In the genomic region with DNA sequence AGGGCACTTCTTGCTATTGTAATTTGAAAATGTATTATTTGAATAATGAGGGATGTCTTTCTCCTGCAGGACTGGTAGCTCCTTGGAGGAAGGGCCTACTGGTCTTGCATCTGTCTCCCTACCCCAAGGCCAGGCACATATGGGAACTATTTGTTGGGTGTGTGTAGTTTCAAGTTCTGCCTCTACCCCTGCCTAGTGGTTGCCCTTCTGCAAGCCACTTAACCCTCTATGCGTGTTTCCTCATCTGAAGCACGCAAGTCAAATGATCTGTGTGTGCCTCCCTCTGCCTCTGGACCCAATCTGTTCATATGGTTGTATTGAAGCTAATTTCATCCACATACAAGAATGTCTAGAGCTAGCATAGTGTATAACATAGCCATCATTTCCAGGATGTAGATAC, we compare ENCODE assay signal across 1 cellular context.
TF ChIP-seq lines count a peak whose summit lies in the region.

No MANE protein-coding gene starts in this region.

TF ChIP-seq in HepG2, 621 proteins besides CTCF, POLR2A, EP300 and RAD21 (continued from another document):
- TF ChIP-seq CSRNP1 (CRISPR knock-in tag; IDR thresholded peaks at IDR 0.05) (no peak), ZNF567 (CRISPR knock-in tag; IDR thresholded peaks at IDR 0.05; ENCODE audit: borderline replicate concordance) (no peak), ZNF609 (CRISPR knock-in tag; IDR thresholded peaks at IDR 0.05; ENCODE audit: borderline replicate concordance) (no peak), HMGXB4 (CRISPR knock-in tag; IDR thresholded peaks at IDR 0.05; ENCODE audit: borderline replicate concordance in 1 of 2, low read depth in 1 of 2) (no peak), ZNF501 (CRISPR knock-in tag; IDR thresholded peaks at IDR 0.05) (no peak), SIN3A (IDR thresholded peaks at IDR 0.05; ENCODE audit: borderline replicate concordance, low read depth, low read length) (no peak), ATRX (CRISPR knock-in tag; IDR thresholded peaks at IDR 0.05; ENCODE audit: borderline replicate concordance) (no peak), ZNF430 (CRISPR knock-in tag; IDR thresholded peaks at IDR 0.05) (no peak), MXI1 (IDR thresholded peaks at IDR 0.05; ENCODE audit: borderline replicate concordance, low read depth, low read length) (no peak), ZNF350 (CRISPR knock-in tag; IDR thresholded peaks at IDR 0.05; ENCODE audit: borderline replicate concordance, low read depth) (no peak)
- TF ChIP-seq, protein P1, sequence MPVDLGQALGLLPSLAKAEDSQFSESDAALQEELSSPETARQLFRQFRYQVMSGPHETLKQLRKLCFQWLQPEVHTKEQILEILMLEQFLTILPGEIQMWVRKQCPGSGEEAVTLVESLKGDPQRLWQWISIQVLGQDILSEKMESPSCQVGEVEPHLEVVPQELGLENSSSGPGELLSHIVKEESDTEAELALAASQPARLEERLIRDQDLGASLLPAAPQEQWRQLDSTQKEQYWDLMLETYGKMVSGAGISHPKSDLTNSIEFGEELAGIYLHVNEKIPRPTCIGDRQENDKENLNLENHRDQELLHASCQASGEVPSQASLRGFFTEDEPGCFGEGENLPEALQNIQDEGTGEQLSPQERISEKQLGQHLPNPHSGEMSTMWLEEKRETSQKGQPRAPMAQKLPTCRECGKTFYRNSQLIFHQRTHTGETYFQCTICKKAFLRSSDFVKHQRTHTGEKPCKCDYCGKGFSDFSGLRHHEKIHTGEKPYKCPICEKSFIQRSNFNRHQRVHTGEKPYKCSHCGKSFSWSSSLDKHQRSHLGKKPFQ (CRISPR knock-in tag; IDR thresholded peaks at IDR 0.05; ENCODE audit: insufficient replicate concordance): no peak
